ENCODE assay signal across 8 cellular contexts in the genomic region with DNA sequence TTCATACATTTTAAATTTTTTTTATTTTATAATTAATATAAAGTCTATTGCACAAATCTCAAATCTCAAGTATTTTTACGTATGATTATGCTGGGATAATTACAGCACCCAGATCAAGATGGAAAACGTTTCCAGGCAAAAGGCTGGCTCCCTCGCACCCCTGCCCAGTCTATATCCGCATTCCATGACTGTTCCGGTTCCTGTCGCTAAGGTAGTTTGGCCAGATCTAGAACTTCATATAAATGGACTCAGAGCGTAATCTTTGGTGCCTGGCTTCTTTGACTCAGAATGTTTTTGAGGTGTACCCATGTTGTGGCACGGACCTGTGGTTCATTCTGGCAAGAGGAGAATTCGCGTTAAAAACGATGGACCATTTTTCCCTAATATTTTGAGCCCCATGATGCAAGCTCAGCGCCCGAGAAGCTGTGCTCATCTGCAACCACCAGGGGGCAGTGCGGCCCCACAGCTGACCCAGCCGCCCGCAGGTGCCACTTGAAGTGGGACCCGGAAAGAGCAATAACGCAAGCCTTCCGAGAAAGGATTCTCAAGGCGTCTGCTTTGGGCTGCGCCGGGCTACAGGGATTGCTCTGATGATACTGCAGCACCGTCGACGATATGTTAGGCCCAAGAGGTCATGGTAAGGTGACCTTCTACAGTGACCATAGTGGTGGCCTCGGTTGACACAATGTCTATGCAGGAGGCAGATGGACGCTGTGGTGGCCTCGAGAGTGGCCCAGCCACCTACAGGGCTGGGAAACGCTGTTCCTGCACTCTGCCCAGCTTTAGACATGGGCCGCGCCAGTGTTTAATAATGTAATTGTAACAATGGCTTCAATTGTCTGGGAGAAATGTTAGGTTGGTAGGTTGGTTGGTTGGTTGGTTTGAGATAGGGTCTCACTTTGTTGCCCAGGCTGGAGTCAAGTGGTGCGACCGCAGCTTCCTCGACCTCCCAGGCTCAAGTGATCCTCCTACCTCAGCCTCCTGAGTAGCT.
DNase-seq lines count a peak whose midpoint lies in the region; ATAC-seq and TF ChIP-seq lines count a peak whose summit lies in the region.

No MANE protein-coding gene starts in this region.

- peak; percentile 75 for DNase-seq in GM06990 (ENCODE audit: extremely low read depth, insufficient read length)
- DNase-seq in Karpas-422: peak; percentile 91
- DNase-seq in SK-MEL-5 (ENCODE audit: low read depth, low spot score): peak; percentile 72
- peak; percentile 36 for DNase-seq in activated gamma-delta T cell treated with anti-CD3 and anti-CD28 coated beads, Interleukin-2, amount 50 U/mL, for 16 hours (ENCODE audit: low read depth)
- peak; percentile 29 for DNase-seq in globus pallidus (ENCODE audit: low spot score)
- peak; percentile 47 to 65 for DNase-seq in tibial nerve (ENCODE audit: low spot score in 2 of 2)

- no peak overlapping the region; the same call in 1 of the 2 replicates for H2AFZ ChIP-seq in Karpas-422 (ENCODE audit: low read length)
- peak overlapping the region; percentile 6 for H2AFZ ChIP-seq in parathyroid adenoma

- peak; percentile 97 for TF ChIP-seq CTCF in GM06990 (IDR thresholded peaks at IDR 0.05; ENCODE audit: insufficient read depth, low read length, poor library complexity, severe bottlenecking)
- TF ChIP-seq CTCF in parathyroid adenoma (IDR thresholded peaks at IDR 0.05): peak; percentile 88
- peak; percentile 85 to 93 (median 89) for TF ChIP-seq CTCF in tibial nerve (IDR thresholded peaks at IDR 0.05)

- in situ Hi-C loops in SK-MEL-5 (cut with HindIII; ENCODE audit: low pct_unique_long_range_greater_than_20kb, low sequenced_read_pairs): no loop called here

- no peak for ATAC-seq in GM21723 (IDR thresholded peaks at IDR 0.05; ENCODE audit: unreplicated experiment)

- TF ChIP-seq POLR2A in tibial nerve (IDR thresholded peaks at IDR 0.05): no peak

- H3K27me3 ChIP-seq in GM06990 (replicated peaks; ENCODE audit: control insufficient read depth, insufficient read depth, low read length) (no peaks in the 10 kb centered on the region), Karpas-422 (ENCODE audit: low read length) (no peaks in the 10 kb centered on the region), parathyroid adenoma (ENCODE audit: control insufficient read depth, insufficient read depth, low read length) (no peaks in the 10 kb centered on the region), tibial nerve (no peaks in the 10 kb centered on the region)

- H4K20me1 ChIP-seq in Karpas-422 (ENCODE audit: insufficient read depth, low read depth, low read length): no peaks in the 10 kb centered on the region

- H3K27ac ChIP-seq in Karpas-422 (ENCODE audit: low read length): no peak overlapping the region
- H3K27ac ChIP-seq in parathyroid adenoma: no peak overlapping the region
- peak overlapping the region in 1 of 4 donors; percentile 36 for H3K27ac ChIP-seq in tibial nerve

- H3K79me2 ChIP-seq in Karpas-422 (ENCODE audit: low read length): no peaks in the 10 kb centered on the region
- no peaks in the 10 kb centered on the region for H3K79me2 ChIP-seq in parathyroid adenoma

- H3K4me3 ChIP-seq in GM06990 (replicated peaks; ENCODE audit: low read depth, low read length) (no peak overlapping the region), Karpas-422 (ENCODE audit: low read length) (no peak overlapping the region; the same call in 1 of the 2 replicates), parathyroid adenoma (ENCODE audit: low read depth, low read length) (no peak overlapping the region), tibial nerve (no peak overlapping the region)

- peaks cover 6% of the 10 kb centered on the region for H3K4me1 ChIP-seq in Karpas-422 (ENCODE audit: low read length)
- no peaks in the 10 kb centered on the region for H3K4me1 ChIP-seq in parathyroid adenoma
- peaks cover 0 to 8% (median 2%) of the 10 kb centered on the region in 4 donors for H3K4me1 ChIP-seq in tibial nerve

- H3K4me2 ChIP-seq in Karpas-422 (ENCODE audit: low read depth, low read length, poor library complexity, severe bottlenecking) (peak overlapping the region; percentile 59), parathyroid adenoma (ENCODE audit: low read length) (no peak overlapping the region)

- TF ChIP-seq EP300 in tibial nerve (IDR thresholded peaks at IDR 0.05): peak in 1 of 2 donors; percentile 25

- H3K9me3 ChIP-seq in Karpas-422 (ENCODE audit: low read length) (no peaks in the 10 kb centered on the region), parathyroid adenoma (ENCODE audit: control insufficient read depth, low read length) (no peaks in the 10 kb centered on the region), tibial nerve (no peaks in the 10 kb centered on the region)

- H3K9me2 ChIP-seq in Karpas-422 (replicated peaks; ENCODE audit: insufficient read depth, low read length): no peaks in the 10 kb centered on the region

- WGBS in tibial nerve, 2 donors: 48 to 52% methylated on average over 34 of the region's 34 CpGs

- H3K9ac ChIP-seq in Karpas-422 (ENCODE audit: low read length) (no peak overlapping the region), parathyroid adenoma (no peak overlapping the region)

- H3K36me3 ChIP-seq in GM06990 (ENCODE audit: control insufficient read depth, insufficient read depth, low read length) (no peaks in the 10 kb centered on the region), Karpas-422 (ENCODE audit: insufficient read depth, low read length) (no peaks in the 10 kb centered on the region), parathyroid adenoma (ENCODE audit: control insufficient read depth, insufficient read depth, low read length) (no peaks in the 10 kb centered on the region), tibial nerve (peaks cover 0 to 6% (median 0%) of the 10 kb centered on the region in 3 donors)

Comparison
In these comparisons a context has a peak if more than half of its experiments do, and no peak if none do; other contexts are left out.
1. DNase-seq: peak in every context shown above with its lines; median percentile 91 in Karpas-422; 75 in GM06990; 72 in SK-MEL-5; 56 in tibial nerve; 36 in activated gamma-delta T cell treated with anti-CD3 and anti-CD28 coated beads, Interleukin-2, amount 50 U/mL, for 16 hours; 29 in globus pallidus.